In genomic region chr2:234411793-234412192, GRCh38 we compare ENCODE assay signal across 10 cellular contexts.
DNase-seq lines count a peak whose midpoint lies in the region; ATAC-seq and TF ChIP-seq lines count a peak whose summit lies in the region.
"Had no signal": no experiment of that assay in that cellular context is flagged by ENCODE, and none has a peak within 500 bp of the region (broad histone marks: within the 10 kb centered on the region; RNA-seq: fewer than 3 reads in every experiment).

No MANE protein-coding gene starts in this region.

- no peaks in the 10 kb centered on the region for H3K9me3 ChIP-seq in OCI-LY7 (ENCODE audit: low read length)

- H3K36me3 ChIP-seq in OCI-LY7 (ENCODE audit: insufficient read depth, low read length) = no peaks in the 10 kb centered on the region

- CTCF ChIA-PET in OCI-LY7 (lab: Charles Lee; ENCODE audit: unreplicated experiment) = interaction anchor here (0.5 to 0.8 kb wide), 3 partner anchors 11 to 270 kb away, joined by 3 to 4 read pairs (median 3); no protein-coding TSS in a partner anchor

- no peaks in the 10 kb centered on the region for H3K79me2 ChIP-seq in OCI-LY7 (ENCODE audit: insufficient read depth, low read depth, low read length)

- no peaks in the 10 kb centered on the region for H4K20me1 ChIP-seq in OCI-LY7 (ENCODE audit: insufficient read depth, low read length)

- DNase-seq in GM13976 (ENCODE audit: low spot score) (peak; percentile 49), OCI-LY7 (ENCODE audit: low spot score) (peak; percentile 32), HT-29 (ENCODE audit: low spot score) (no peak), CD1c-positive myeloid dendritic cell (ENCODE audit: extremely low spot score) (no peak), ecto neural progenitor cell (ENCODE audit: low spot score) (no peak), NCI-H1105 (lab: John Stamatoyannopoulos, UW) (no peak)
- DNase-seq: central memory CD4-positive, alpha-beta T cell had no signal

- H3K9me2 ChIP-seq in OCI-LY7 (ENCODE audit: insufficient read depth, low read length) = no peaks in the 10 kb centered on the region

- peak overlapping the region; percentile 51 for H3K4me2 ChIP-seq in OCI-LY7 (ENCODE audit: low read length)

- intact Hi-C loops in OCI-LY7 (cut with micrococcal nuclease; ENCODE audit: unreplicated experiment) = no loop called here

- H3K4me3 ChIP-seq in OCI-LY7 (ENCODE audit: low read depth, low read length, poor library complexity, severe bottlenecking) = peak overlapping the region; percentile 15

- no TSS peak for BruUV-seq in OCI-LY7 (replicated peaks; lab: Mats Ljungman, UMichigan)

- H2AFZ ChIP-seq in OCI-LY7 (ENCODE audit: low read length) = peak overlapping the region; percentile 66; the same call in 1 of the 2 replicates

- POLR2A ChIA-PET in OCI-LY7 (lab: Charles Lee) = interaction anchor here (0.6 to 4.2 kb wide), 16 partner anchors 12 to 121 kb away, joined by 3 to 55 read pairs (median 4); no protein-coding TSS in a partner anchor

- peaks cover 25% of the 10 kb centered on the region for H3K4me1 ChIP-seq in OCI-LY7 (ENCODE audit: insufficient read depth, low read length, poor library complexity, severe bottlenecking)

- no peak overlapping the region for H3K27ac ChIP-seq in OCI-LY7 (ENCODE audit: low read depth, low read length, poor library complexity, severe bottlenecking)

- TF ChIP-seq CTCF in GM13976 (IDR thresholded peaks at IDR 0.05; ENCODE audit: borderline replicate concordance, control extremely low read depth, extremely low read depth, insufficient read depth, missing control alignments) (no peak), OCI-LY7 (conservative IDR thresholded peaks at IDR 0.05; ENCODE audit: low read length) (no peak)

- in situ Hi-C loops in GM13976 (cut with MboI; ENCODE audit: low sequenced_read_pairs, unreplicated experiment) = no loop called here

- ATAC-seq in GM21367 (IDR thresholded peaks at IDR 0.05; ENCODE audit: unreplicated experiment) (peak; percentile 78), HG03025 (IDR thresholded peaks at IDR 0.05; ENCODE audit: low FRiP score, unreplicated experiment) (peak; percentile 92)
- ATAC-seq: activated T-helper 17 cell treated with anti-CD3 and anti-CD28 coated beads, Interleukin-2, amount 50 U/mL, for 72 hours had no signal

Comparison
In these comparisons a context has a peak if more than half of its experiments do, and no peak if none do; other contexts are left out.
1. DNase-seq: peak in GM13976 (single experiment) and OCI-LY7 (single experiment); none in HT-29 (single experiment), CD1c-positive myeloid dendritic cell (single experiment), ecto neural progenitor cell (single experiment) and NCI-H1105 (single experiment).